ENCODE assay signal across 8 cellular contexts in genomic region chr15:86743283-86743903, GRCh38.
DNase-seq lines count a peak whose midpoint lies in the region; ATAC-seq and TF ChIP-seq lines count a peak whose summit lies in the region.
"Had no signal": no experiment of that assay in that cellular context is flagged by ENCODE, and none has a peak within 500 bp of the region (broad histone marks: within the 10 kb centered on the region; RNA-seq: fewer than 3 reads in every experiment).

No MANE protein-coding gene starts in this region.

- H3K4me3 ChIP-seq in H7 (ENCODE audit: insufficient read depth, low read depth, low read length), result no peak overlapping the region
- H3K4me3 ChIP-seq in Peyer's patch, result no peak overlapping the region
- H3K4me3 ChIP-seq: tibial nerve had no signal

- no peaks in the 10 kb centered on the region for H3K9me3 ChIP-seq in Peyer's patch
- H3K9me3 ChIP-seq: tibial nerve had no signal

- no peaks in the 10 kb centered on the region for H3K4me1 ChIP-seq in Peyer's patch
- H3K4me1 ChIP-seq: tibial nerve had no signal

- H3K27ac ChIP-seq in Peyer's patch, result no peak overlapping the region
- H3K27ac ChIP-seq: tibial nerve had no signal

- no peak for TF ChIP-seq POLR2A in Peyer's patch (IDR thresholded peaks at IDR 0.05)

- no peak for ATAC-seq in GM19463 (IDR thresholded peaks at IDR 0.05; ENCODE audit: unreplicated experiment)

- peak; percentile 43 for DNase-seq in H7
- DNase-seq in Peyer's patch, result peak; percentile 20 to 74 (median 71)
- DNase-seq in activated naive CD4-positive, alpha-beta T cell (lab: John Stamatoyannopoulos, UW), result peak in 3 of 4 experiments; percentile 1 to 8 (median 3)
- peak; percentile 23 for DNase-seq in kidney tubule cell (ENCODE audit: low spot score)
- DNase-seq in stimulated activated CD8-positive, alpha-beta memory T cell treated with anti-CD3 and anti-CD28 coated beads, Interleukin-7, amount 100 ng/mL, for 1 hour (ENCODE audit: low read depth in 2 of 2), result peak; percentile 6 to 37
- no peak for DNase-seq in AG08395 (ENCODE audit: low spot score)

- TF ChIP-seq CTCF in Peyer's patch (IDR thresholded peaks at IDR 0.05), result peak in 4 of 6 experiments; percentile 58 to 84 (median 79)

- H3K36me3 ChIP-seq in H7 (replicated peaks; ENCODE audit: control insufficient read depth, insufficient read depth, low read length) (no peaks in the 10 kb centered on the region), Peyer's patch (no peaks in the 10 kb centered on the region)
- H3K36me3 ChIP-seq: tibial nerve had no signal

- no peaks in the 10 kb centered on the region for H3K27me3 ChIP-seq in H7 (ENCODE audit: control insufficient read depth, insufficient read depth, low read length)
- no peaks in the 10 kb centered on the region for H3K27me3 ChIP-seq in Peyer's patch
- H3K27me3 ChIP-seq: tibial nerve had no signal
